Comparison of ENCODE assay signal across 11 cellular contexts in genomic region chr1:199685369-199685768, GRCh38.
DNase-seq lines count a peak whose midpoint lies in the region; ATAC-seq and TF ChIP-seq lines count a peak whose summit lies in the region.
"Had no signal": no experiment of that assay in that cellular context is flagged by ENCODE, and none has a peak within 500 bp of the region (broad histone marks: within the 10 kb centered on the region; RNA-seq: fewer than 3 reads in every experiment).

No MANE protein-coding gene starts in this region.

- H3K9ac ChIP-seq in HCT116 (ENCODE audit: low read length), result 0 out of 2 replicates have a peak overlapping the region, but pooled peaks have one; percentile 19
- no peak overlapping the region for H3K9ac ChIP-seq in adipocyte (ENCODE audit: low read length)

- intact Hi-C loops in HCT116 (cut with micrococcal nuclease) (loop anchor here (10.0 kb wide), 2 partner anchors 259 to 389 kb away; no protein-coding TSS in a partner anchor), dorsolateral prefrontal cortex (cut with DNase I) (loop anchor here (2.0 to 10.0 kb wide), 4 partner anchors 799 to 829 kb away; no protein-coding TSS in a partner anchor)

- H3K4me1 ChIP-seq in HCT116 (ENCODE audit: control insufficient read depth in 1 of 2, insufficient read depth in 2 of 2, low read length in 2 of 2) (peaks cover 14 to 53% of the 10 kb centered on the region in 2 experiments), adipocyte (ENCODE audit: control insufficient read depth, insufficient read depth, low read length) (peaks cover 17% of the 10 kb centered on the region)
- H3K4me1 ChIP-seq: suprapubic skin had no signal

- peak; percentile 77 for DNase-seq in A172 (ENCODE audit: low spot score)
- peak; percentile 74 for DNase-seq in HCT116 (ENCODE audit: low read depth, low spot score)
- peak; percentile 72 for DNase-seq in adipocyte (ENCODE audit: low read depth)
- peak; percentile 7 for DNase-seq in hepatic stellate cell (ENCODE audit: low spot score)
- no peak for DNase-seq in NCI-H2227 treated with DMSO at 0.1 percent for 48 hours (lab: John Stamatoyannopoulos, UW)
- DNase-seq in dorsolateral prefrontal cortex, result no peak
- no peak for DNase-seq in T-helper 2 cell
- DNase-seq in H7, result no peak
- DNase-seq: activated CD4-positive, alpha-beta T cell treated with anti-CD3 and anti-CD28 coated beads, Interleukin-2, amount 50 U/mL, for 4 hours; cortex of kidney had no signal

- no peaks in the 10 kb centered on the region for H4K20me1 ChIP-seq in HCT116 (ENCODE audit: insufficient read depth)

- H3K27me3 ChIP-seq in HCT116 (ENCODE audit: insufficient read depth, low read length), result no peaks in the 10 kb centered on the region
- no peaks in the 10 kb centered on the region for H3K27me3 ChIP-seq in adipocyte (replicated peaks; ENCODE audit: control insufficient read depth, insufficient read depth, low read length)
- H3K27me3 ChIP-seq in dorsolateral prefrontal cortex, result peaks cover 0 to 8% (median 0%) of the 10 kb centered on the region in 45 donors
- H3K27me3 ChIP-seq in H7 (ENCODE audit: control insufficient read depth, insufficient read depth, low read length), result no peaks in the 10 kb centered on the region
- H3K27me3 ChIP-seq: suprapubic skin had no signal

- peak overlapping the region; percentile 84 for H2AFZ ChIP-seq in HCT116 (ENCODE audit: low read depth, low read length, poor library complexity, severe bottlenecking)

- H3K27ac ChIP-seq in HCT116 (ENCODE audit: low read depth, low read length) (peak overlapping the region; percentile 30; the same call in 1 of the 2 replicates), dorsolateral prefrontal cortex (no peak overlapping the region)
- H3K27ac ChIP-seq: suprapubic skin had no signal

- H3K4me2 ChIP-seq in HCT116 (ENCODE audit: low read length), result peak overlapping the region; percentile 78

- no peak for TF ChIP-seq POLR2A in HCT116 (IDR thresholded peaks at IDR 0.05; ENCODE audit: borderline replicate concordance, extremely low read depth, insufficient read depth, insufficient read length)

- H3K9me3 ChIP-seq in HCT116 (ENCODE audit: control insufficient read depth in 1 of 2, insufficient read depth in 1 of 2, low read depth in 1 of 2, low read length in 2 of 2) (no peaks in the 10 kb centered on the region), adipocyte (ENCODE audit: control insufficient read depth, low read length) (no peaks in the 10 kb centered on the region)
- H3K9me3 ChIP-seq: suprapubic skin had no signal

- CTCF ChIA-PET in HCT116 (lab: Charles Lee), result interaction anchor here (0.6 to 2.0 kb wide), 10 partner anchors 9 to 824 kb away, joined by 3 to 10 read pairs (median 4); no protein-coding TSS in a partner anchor

- peak; percentile 40; the same call in 1 of the 2 replicates for TF ChIP-seq RAD21 in HCT116 (IDR thresholded peaks at IDR 0.05; ENCODE audit: low read depth)

- peak overlapping the region in 1 of 2 experiments; percentile 18; a peak in 1 of 4 replicates for H3K4me3 ChIP-seq in HCT116 (replicated peaks in 1 of 2; ENCODE audit: low read depth in 1 of 2, low read length in 2 of 2)
- peak overlapping the region; percentile 9 for H3K4me3 ChIP-seq in adipocyte (ENCODE audit: low read length)
- H3K4me3 ChIP-seq in dorsolateral prefrontal cortex, result no peak overlapping the region
- no peak overlapping the region for H3K4me3 ChIP-seq in H7 (ENCODE audit: insufficient read depth, low read depth, low read length)
- H3K4me3 ChIP-seq: suprapubic skin had no signal

- POLR2A ChIA-PET in HCT116 (lab: Charles Lee), result interaction anchor here (1.2 kb wide), 1 partner anchor 92 kb away, joined by 3 read pairs; no protein-coding TSS in a partner anchor

- H3K36me3 ChIP-seq in HCT116 (ENCODE audit: control insufficient read depth in 1 of 2, insufficient read depth in 2 of 2, low read length in 2 of 2) (no peaks in the 10 kb centered on the region), adipocyte (ENCODE audit: control insufficient read depth, insufficient read depth, low read length, severe bottlenecking) (no peaks in the 10 kb centered on the region), H7 (replicated peaks; ENCODE audit: control insufficient read depth, insufficient read depth, low read length) (no peaks in the 10 kb centered on the region)
- H3K36me3 ChIP-seq: suprapubic skin had no signal

- no TSS peak for BruUV-seq in HCT116 (replicated peaks; lab: Mats Ljungman, UMichigan)

- RAD21 ChIA-PET in HCT116 (lab: Charles Lee; ENCODE audit: low non-redundant PET in 1 of 2, low total read pairs in 2 of 2, uncharacterized antibody in 2 of 2, unreplicated experiment in 2 of 2), result no interaction called here

- no peaks in the 10 kb centered on the region for H3K9me2 ChIP-seq in HCT116 (ENCODE audit: insufficient read depth)

- peak; percentile 69 for ATAC-seq in HCT116

- TF ChIP-seq CTCF in HCT116 (IDR thresholded peaks at IDR 0.05 in 2 of 3, conservative IDR thresholded peaks at IDR 0.05 in 1 of 3; ENCODE audit: borderline replicate concordance in 1 of 3, insufficient read depth in 1 of 3, low read depth in 2 of 3, low read length in 2 of 3), result no peak
- TF ChIP-seq CTCF in dorsolateral prefrontal cortex (IDR thresholded peaks at IDR 0.05 in 54 of 56, conservative IDR thresholded peaks at IDR 0.05 in 2 of 56; ENCODE audit: low read depth in 1 of 56, partially characterized antibody in 56 of 56), result no peak

- H3K79me2 ChIP-seq in HCT116 (ENCODE audit: insufficient read depth, low read length), result no peaks in the 10 kb centered on the region

TF ChIP-seq in HCT116, 20 proteins besides CTCF, POLR2A, EP300 and RAD21:
- TF ChIP-seq MAX (IDR thresholded peaks at IDR 0.05), result peak; percentile 46; the same call in 1 of the 2 replicates
- TF ChIP-seq EZH2phosphoT487 (IDR thresholded peaks at IDR 0.05; ENCODE audit: borderline replicate concordance), result no peak
- peak; percentile 90 for TF ChIP-seq JUND (IDR thresholded peaks at IDR 0.05)
- TF ChIP-seq CEBPB (IDR thresholded peaks at IDR 0.05; ENCODE audit: low read depth), result peak; percentile 68
- peak; percentile 93 for TF ChIP-seq FOSL1 (IDR thresholded peaks at IDR 0.05; ENCODE audit: low read depth)
- peak; percentile 69 for TF ChIP-seq CBX3 (IDR thresholded peaks at IDR 0.05; ENCODE audit: low read depth)
- peak; percentile 96 for TF ChIP-seq TCF7L2 (IDR thresholded peaks at IDR 0.05; ENCODE audit: borderline replicate concordance, extremely low read depth, insufficient read depth, insufficient read length)
- 0 out of 2 replicates have a peak, but pooled peaks have one; percentile 32 for TF ChIP-seq ATF3 (IDR thresholded peaks at IDR 0.05)
- peak; percentile 73 for TF ChIP-seq SRF (IDR thresholded peaks at IDR 0.05; ENCODE audit: low read depth)
- TF ChIP-seq SP1 (IDR thresholded peaks at IDR 0.05; ENCODE audit: low read depth), result peak; percentile 87
- peak; percentile 48; the same call in 1 of the 2 replicates for TF ChIP-seq SIN3A (IDR thresholded peaks at IDR 0.05; ENCODE audit: low read depth)
- TF ChIP-seq ELF1 (IDR thresholded peaks at IDR 0.05; ENCODE audit: borderline replicate concordance, low read depth), result no peak
- peak; percentile 17; the same call in 1 of the 2 replicates for TF ChIP-seq POLR2AphosphoS5 (IDR thresholded peaks at IDR 0.05; ENCODE audit: low read depth, low read length)
- no peak for TF ChIP-seq ZBTB33 (IDR thresholded peaks at IDR 0.05; ENCODE audit: extremely low read depth, insufficient replicate concordance, low read length)

Comparison
In these comparisons a context has a peak if more than half of its experiments do, and no peak if none do; other contexts are left out.
1. DNase-seq: peak in A172 (single experiment), HCT116 (single experiment), adipocyte (single experiment) and hepatic stellate cell (single experiment); none in NCI-H2227 treated with DMSO at 0.1 percent for 48 hours (single experiment), dorsolateral prefrontal cortex (0 of 10), T-helper 2 cell (0 of 5) and H7 (single experiment).